9 cellular contexts compared by ENCODE assay signal in genomic region chr1:3746784-3747521, GRCh38. TPM values are rescaled to one million over a fixed set of nuclear protein-coding genes. Genes with fewer than 3 reads are reported as not detected.
DNase-seq lines count a peak whose midpoint lies in the region; ATAC-seq, FAIRE-seq and TF ChIP-seq lines count a peak whose summit lies in the region.
"Had no signal": no experiment of that assay in that cellular context is flagged by ENCODE, and none has a peak within 500 bp of the region (broad histone marks: within the 10 kb centered on the region; RNA-seq: fewer than 3 reads in every experiment).

No MANE protein-coding gene starts in this region.

- peaks cover 3% of the 10 kb centered on the region for H3K79me2 ChIP-seq in astrocyte (ENCODE audit: insufficient read depth, low read length)
- H3K79me2 ChIP-seq in hepatocyte: peaks cover 19% of the 10 kb centered on the region

- peaks cover 11% of the 10 kb centered on the region for H3K27me3 ChIP-seq in astrocyte (ENCODE audit: insufficient read depth, low read length)
- no peaks in the 10 kb centered on the region for H3K27me3 ChIP-seq in hepatocyte
- H3K27me3 ChIP-seq in vagina: no peaks in the 10 kb centered on the region

- peak overlapping the region; percentile 87 for H3K4me2 ChIP-seq in astrocyte (ENCODE audit: low read length)
- H3K4me2 ChIP-seq in hepatocyte: peak overlapping the region; percentile 99
- H3K4me2 ChIP-seq: KMS-11 had no signal

- H3K4me1 Mint-ChIP-seq in CD14-positive monocyte (peaks cover 37% of the 10 kb centered on the region), astrocyte (ENCODE audit: low read depth, unreplicated experiment) (no peaks in the 10 kb centered on the region)
- peaks cover 14% of the 10 kb centered on the region for H3K4me1 Mint-ChIP-seq in T-helper 2 cell treated with Interferon-gamma antibody and Interleukin-4, amounts not matched to agents 5 μg/mL and 100 μg/mL, for 36 hours (ENCODE audit: low read depth)

- H3K27ac ChIP-seq in astrocyte (ENCODE audit: low read depth, low read length) (no peak overlapping the region), hepatocyte (no peak overlapping the region), vagina (peak overlapping the region; percentile 35)
- H3K27ac ChIP-seq: KMS-11 had no signal

- H3K9me3 Mint-ChIP-seq in CD14-positive monocyte: peaks cover 0 to 3% (median 0%) of the 10 kb centered on the region in 7 donors
- H3K9me3 Mint-ChIP-seq in T-helper 2 cell treated with Interferon-gamma antibody and Interleukin-4, amounts not matched to agents 5 μg/mL and 100 μg/mL, for 36 hours: no peaks in the 10 kb centered on the region
- H3K9me3 Mint-ChIP-seq in astrocyte (ENCODE audit: unreplicated experiment): no peaks in the 10 kb centered on the region

- no peaks in the 10 kb centered on the region for H3K9me2 ChIP-seq in hepatocyte (replicated peaks; ENCODE audit: insufficient read depth)

- peaks cover 2 to 7% (median 7%) of the 10 kb centered on the region in 3 donors for H3K27me3 Mint-ChIP-seq in CD14-positive monocyte (ENCODE audit: low read depth in 3 of 3)
- peaks cover 2% of the 10 kb centered on the region for H3K27me3 Mint-ChIP-seq in T-helper 2 cell treated with Interferon-gamma antibody and Interleukin-4, amounts not matched to agents 5 μg/mL and 100 μg/mL, for 36 hours (ENCODE audit: low read depth)
- H3K27me3 Mint-ChIP-seq in astrocyte (ENCODE audit: low read depth, unreplicated experiment): peaks cover 8% of the 10 kb centered on the region

- peaks cover 3% of the 10 kb centered on the region for H3K4me1 ChIP-seq in astrocyte (ENCODE audit: insufficient read depth, low read length)
- H3K4me1 ChIP-seq in hepatocyte (ENCODE audit: insufficient read depth): peaks cover 6% of the 10 kb centered on the region
- H3K4me1 ChIP-seq in vagina: peaks cover 32% of the 10 kb centered on the region

- TF ChIP-seq POLR2A in vagina (IDR thresholded peaks at IDR 0.05): peak in 1 of 2 donors; percentile 16

- H3K9me3 ChIP-seq in astrocyte (ENCODE audit: insufficient read depth, low read depth, low read length) (no peaks in the 10 kb centered on the region), hepatocyte (ENCODE audit: low read depth) (no peaks in the 10 kb centered on the region), vagina (no peaks in the 10 kb centered on the region)

- under 1% methylated on average over 30 of the region's 78 CpGs for WGBS in hepatocyte (ENCODE audit: low lambda C conversion rate, missing lambda C conversion rate)

- H3K36me3 ChIP-seq in astrocyte (ENCODE audit: insufficient read depth, low read length) (no peaks in the 10 kb centered on the region), hepatocyte (replicated peaks; ENCODE audit: insufficient read depth, low read depth) (no peaks in the 10 kb centered on the region), vagina (peaks cover 0 to 12% of the 10 kb centered on the region in 2 donors)

- H2AFZ ChIP-seq in astrocyte (ENCODE audit: low read depth, low read length) (peak overlapping the region; percentile 75), hepatocyte (peak overlapping the region; percentile 34)

- peak overlapping the region; percentile 78 to 85 for H3K4me3 Mint-ChIP-seq in CD14-positive monocyte
- H3K4me3 Mint-ChIP-seq in T-helper 2 cell treated with Interferon-gamma antibody and Interleukin-4, amounts not matched to agents 5 μg/mL and 100 μg/mL, for 36 hours: peak overlapping the region; percentile 79
- peak overlapping the region; percentile 90 for H3K4me3 Mint-ChIP-seq in astrocyte (ENCODE audit: unreplicated experiment)

- H4K20me1 ChIP-seq in astrocyte (ENCODE audit: insufficient read depth, low read length) (peaks cover 22% of the 10 kb centered on the region), hepatocyte (ENCODE audit: insufficient read depth, poor library complexity, severe bottlenecking) (no peaks in the 10 kb centered on the region)

- TF ChIP-seq CTCF in CD14-positive monocyte (IDR thresholded peaks at IDR 0.05) (no peak), astrocyte (IDR thresholded peaks at IDR 0.05; ENCODE audit: insufficient read depth, low read depth, low read length) (no peak), hepatocyte (IDR thresholded peaks at IDR 0.05; ENCODE audit: poor library complexity) (no peak), vagina (IDR thresholded peaks at IDR 0.05) (no peak)

- DNase-seq in CD14-positive monocyte (ENCODE audit: low spot score): no peak
- peak; percentile 76 for DNase-seq in NCI-H1048 (lab: John Stamatoyannopoulos, UW)
- DNase-seq in T-helper 2 cell treated with Interferon-gamma antibody and Interleukin-4, amounts not matched to agents 5 μg/mL and 100 μg/mL, for 36 hours (ENCODE audit: low spot score): peak; percentile 85
- peak; percentile 48 for DNase-seq in astrocyte (ENCODE audit: low read depth)
- DNase-seq in hepatocyte (ENCODE audit: low spot score): peak; percentile 90
- DNase-seq in renal cortical epithelial cell (ENCODE audit: low read depth): peak; percentile 56
- DNase-seq in vagina (ENCODE audit: extremely low spot score in 2 of 2): no peak

- ATAC-seq in GM21423 (IDR thresholded peaks at IDR 0.05; ENCODE audit: unreplicated experiment): peak; percentile 90

- no peak for FAIRE-seq in astrocyte (lab: Jason Lieb, UNC)

- H3K36me3 Mint-ChIP-seq in CD14-positive monocyte (peaks cover 5 to 12% of the 10 kb centered on the region in 2 donors), astrocyte (ENCODE audit: low read depth, unreplicated experiment) (peaks cover 2% of the 10 kb centered on the region)
- no peaks in the 10 kb centered on the region for H3K36me3 Mint-ChIP-seq in T-helper 2 cell treated with Interferon-gamma antibody and Interleukin-4, amounts not matched to agents 5 μg/mL and 100 μg/mL, for 36 hours (ENCODE audit: low read depth)

- H3K27ac Mint-ChIP-seq in CD14-positive monocyte: peak overlapping the region in 1 of 7 donors; percentile 59
- peak overlapping the region; percentile 34 for H3K27ac Mint-ChIP-seq in T-helper 2 cell treated with Interferon-gamma antibody and Interleukin-4, amounts not matched to agents 5 μg/mL and 100 μg/mL, for 36 hours
- H3K27ac Mint-ChIP-seq in astrocyte (ENCODE audit: unreplicated experiment): no peak overlapping the region

- H3K4me3 ChIP-seq in astrocyte (ENCODE audit: insufficient read depth, low read depth, low read length): peak overlapping the region; percentile 63
- peak overlapping the region; percentile 69 for H3K4me3 ChIP-seq in hepatocyte
- peak overlapping the region; percentile 72 to 85 for H3K4me3 ChIP-seq in vagina

- intact Hi-C loops in CD14-positive monocyte (cut with micrococcal nuclease): no loop called here
- intact Hi-C loops in vagina (cut with DNase I): no loop called here

- peak overlapping the region; percentile 77 for H3K9ac ChIP-seq in astrocyte (ENCODE audit: low read length)
- H3K9ac ChIP-seq: KMS-11 had no signal

RNA-seq across cellular contexts. Expression of gene CCDC27, which starts 5.3 kb away (rescaled TPM):
- polyA plus RNA-seq in CD14-positive monocyte (not detected), hepatocyte (0.59 and 0.73 TPM in 2 replicates)
- total RNA-seq in astrocyte (not detected in 2 replicates), hepatocyte (0.17 and 0.72 TPM in 2 replicates), renal cortical epithelial cell (not detected in 2 replicates), vagina (not detected)

RNA-seq across cellular contexts. Expression of gene SMIM1, which starts 25.6 kb away (rescaled TPM):
- polyA plus RNA-seq in CD14-positive monocyte (1 to 10 TPM; 1.1 to 1.4 TPM), hepatocyte (116 and 118 TPM in 2 replicates)
- total RNA-seq in astrocyte (6.4 and 6.6 TPM in 2 replicates), hepatocyte (21.0 and 33.6 TPM in 2 replicates), renal cortical epithelial cell (4.8 TPM in 1 of 2 replicates, not detected in the other), vagina (not detected)

RNA-seq across cellular contexts. Expression of gene LRRC47, which starts 49.3 kb away (rescaled TPM):
- 10 to 100 TPM; 18.0 to 24.8 TPM for polyA plus RNA-seq in CD14-positive monocyte
- total RNA-seq in astrocyte: 48.7 and 51.5 TPM in 2 replicates
- 27.3 and 36.2 TPM in 2 replicates for total RNA-seq in hepatocyte
- 37.4 and 38.8 TPM in 2 replicates for polyA plus RNA-seq in hepatocyte
- total RNA-seq in renal cortical epithelial cell: 37.9 and 39.6 TPM in 2 replicates
- 32.4 TPM for total RNA-seq in vagina

Comparison
In these comparisons a context has a peak if more than half of its experiments do, and no peak if none do; other contexts are left out.
1. DNase-seq: peak in NCI-H1048 (single experiment), T-helper 2 cell treated with Interferon-gamma antibody and Interleukin-4, amounts not matched to agents 5 μg/mL and 100 μg/mL, for 36 hours (single experiment), astrocyte (single experiment), hepatocyte (single experiment) and renal cortical epithelial cell (single experiment); none in CD14-positive monocyte (single experiment) and vagina (0 of 2).
2. Peak in every context shown above with its lines, with median percentiles within 50 percentile points of each other: H3K4me3 Mint-ChIP-seq and H3K4me3 ChIP-seq.